ENCODE assay signal across 5 cellular contexts in genomic region chr19:17295551-17295950, GRCh38. TPM values are rescaled to one million over a fixed set of nuclear protein-coding genes. Genes with fewer than 3 reads are reported as not detected.
A peak's percentile ranks its signal among the peaks of the same experiment; 100 is the strongest.
DNase-seq lines count a peak whose midpoint lies in the region; ATAC-seq and TF ChIP-seq lines count a peak whose summit lies in the region.
"Not testable (repeated sequence)": the region's sequence is repeated elsewhere in the genome, so short reads cannot be mapped to it uniquely, and the experiment has no call there.

No MANE protein-coding gene starts in this region.

- intact Hi-C loops in HCT116 (cut with micrococcal nuclease), result not testable (repeated sequence)
- intact Hi-C loops in adrenal gland (cut with DNase I), result loop anchor here in 1 of 2 donors (10.0 kb wide), 1 partner anchor 89 kb away; no protein-coding TSS in a partner anchor

- H2AFZ ChIP-seq in HCT116 (ENCODE audit: low read depth, low read length, poor library complexity, severe bottlenecking); mesenchymal stem cell (ENCODE audit: low read depth, low read length): not testable (repeated sequence)

- RAD21 ChIA-PET in HCT116 (lab: Charles Lee; ENCODE audit: low non-redundant PET in 1 of 2, low total read pairs in 2 of 2, uncharacterized antibody in 2 of 2, unreplicated experiment in 2 of 2), result interaction anchor here in 1 of 2 experiments (0.8 kb wide), 1 partner anchor 10 kb away, joined by 3 read pairs; the partner anchor contains the start of gene MRPL34

- not testable (repeated sequence) for H3K9me3 ChIP-seq in HCT116 (ENCODE audit: control insufficient read depth in 1 of 2, insufficient read depth in 1 of 2, low read depth in 1 of 2, low read length in 2 of 2); adrenal gland (replicated peaks in 1 of 3); mesenchymal stem cell (ENCODE audit: control insufficient read depth, low read length)

- peaks cover 22% of the 10 kb centered on the region for H3K79me1 ChIP-seq in mesenchymal stem cell (replicated peaks; ENCODE audit: low read length, poor library complexity, severe bottlenecking)

- DNase-seq in HCT116 (ENCODE audit: low read depth, low spot score); RWPE1 (ENCODE audit: low spot score); mesenchymal stem cell: not testable (repeated sequence)
- peak; percentile 37 for DNase-seq in MV-4-11 (lab: John Stamatoyannopoulos, UW)
- peak in 5 of 7 donors; percentile 45 to 72 (median 63) for DNase-seq in adrenal gland

- H2BK120ac ChIP-seq in mesenchymal stem cell (ENCODE audit: low read depth, low read length), result not testable (repeated sequence)

- not testable (repeated sequence) for H4K20me1 ChIP-seq in HCT116 (ENCODE audit: insufficient read depth)

- not testable (repeated sequence) for BruUV-seq in HCT116 (replicated peaks; lab: Mats Ljungman, UMichigan)

- not testable (repeated sequence) for H2BK15ac ChIP-seq in mesenchymal stem cell (ENCODE audit: low read depth, poor library complexity, severe bottlenecking)

- not testable (repeated sequence) for TF ChIP-seq POLR2A in HCT116 (IDR thresholded peaks at IDR 0.05; ENCODE audit: borderline replicate concordance, extremely low read depth, insufficient read depth, insufficient read length); adrenal gland (IDR thresholded peaks at IDR 0.05)

- not testable (repeated sequence) for H3K18ac ChIP-seq in mesenchymal stem cell (ENCODE audit: low read depth in 1 of 2, low read length in 2 of 2)

- H3K9me2 ChIP-seq in HCT116 (ENCODE audit: insufficient read depth), result not testable (repeated sequence)

- H3K4me3 ChIP-seq in HCT116 (replicated peaks in 1 of 2; ENCODE audit: low read depth in 1 of 2, low read length in 2 of 2); adrenal gland; mesenchymal stem cell (ENCODE audit: insufficient read depth in 1 of 2, low read depth in 1 of 2, low read length in 2 of 2): not testable (repeated sequence)

- H3K23ac ChIP-seq in mesenchymal stem cell (ENCODE audit: low read length in 2 of 2), result not testable (repeated sequence)

- not testable (repeated sequence) for H2AK5ac ChIP-seq in mesenchymal stem cell (ENCODE audit: low read length, severe bottlenecking)

- H3K79me2 ChIP-seq in HCT116 (ENCODE audit: insufficient read depth, low read length), result peaks cover 37% of the 10 kb centered on the region

- not testable (repeated sequence) for H3K9ac ChIP-seq in HCT116 (ENCODE audit: low read length); mesenchymal stem cell (ENCODE audit: low read length)

- H3K36me3 ChIP-seq in HCT116 (ENCODE audit: control insufficient read depth in 1 of 2, insufficient read depth in 2 of 2, low read length in 2 of 2); adrenal gland (replicated peaks in 1 of 2): not testable (repeated sequence)
- peaks cover 3 to 42% of the 10 kb centered on the region in 2 experiments for H3K36me3 ChIP-seq in mesenchymal stem cell (ENCODE audit: control insufficient read depth in 1 of 2, insufficient read depth in 2 of 2, low read depth in 1 of 2, low read length in 2 of 2)

- H3K4me2 ChIP-seq in HCT116 (ENCODE audit: low read length); mesenchymal stem cell (ENCODE audit: low read length, poor library complexity, severe bottlenecking): not testable (repeated sequence)

- H4K8ac ChIP-seq in mesenchymal stem cell (ENCODE audit: low read length), result not testable (repeated sequence)

- not testable (repeated sequence) for H3K27me3 ChIP-seq in HCT116 (ENCODE audit: insufficient read depth, low read length); adrenal gland; mesenchymal stem cell (ENCODE audit: control insufficient read depth in 1 of 2, insufficient read depth in 1 of 2, low read length in 2 of 2)

- not testable (repeated sequence) for H2BK5ac ChIP-seq in mesenchymal stem cell (ENCODE audit: low read depth, low read length, poor library complexity, severe bottlenecking)

- peaks cover 20 to 40% of the 10 kb centered on the region in 2 experiments for H3K4me1 ChIP-seq in HCT116 (ENCODE audit: control insufficient read depth in 1 of 2, insufficient read depth in 2 of 2, low read length in 2 of 2)
- peaks cover 7 to 20% of the 10 kb centered on the region in 2 donors for H3K4me1 ChIP-seq in adrenal gland (replicated peaks in 1 of 2)
- H3K4me1 ChIP-seq in mesenchymal stem cell (ENCODE audit: control insufficient read depth, insufficient read depth, low read depth, low read length), result peaks cover 15% of the 10 kb centered on the region

- WGBS in adrenal gland, 4 donors, result 48 to 66% (median 57%) methylated on average over 5 to 6 of the region's 6 CpGs
- WGBS in mesenchymal stem cell, result 95% methylated on average over 6 of the region's 6 CpGs

- H3K27ac ChIP-seq in HCT116 (ENCODE audit: low read depth, low read length) (peak overlapping the region; percentile 23; the same call in 1 of the 2 replicates), RWPE1 (peak overlapping the region; percentile 91), adrenal gland (peak overlapping the region in 4 of 5 donors; percentile 24 to 79 (median 76)), mesenchymal stem cell (ENCODE audit: low read length, poor library complexity, severe bottlenecking) (peak overlapping the region; percentile 60)

- not testable (repeated sequence) for TF ChIP-seq CTCF in HCT116 (IDR thresholded peaks at IDR 0.05 in 2 of 3, conservative IDR thresholded peaks at IDR 0.05 in 1 of 3; ENCODE audit: borderline replicate concordance in 1 of 3, insufficient read depth in 1 of 3, low read depth in 2 of 3, low read length in 2 of 3); RWPE1 (conservative IDR thresholded peaks at IDR 0.05; ENCODE audit: low read depth); adrenal gland (IDR thresholded peaks at IDR 0.05)

- H3K4ac ChIP-seq in mesenchymal stem cell (ENCODE audit: low read depth in 1 of 2, low read length in 2 of 2), result not testable (repeated sequence)

- H2BK12ac ChIP-seq in mesenchymal stem cell (ENCODE audit: low read length in 2 of 2), result not testable (repeated sequence)

- H4K91ac ChIP-seq in mesenchymal stem cell (ENCODE audit: low read length), result not testable (repeated sequence)

- H3K14ac ChIP-seq in mesenchymal stem cell (ENCODE audit: low read length in 2 of 2), result not testable (repeated sequence)

- not testable (repeated sequence) for TF ChIP-seq RAD21 in HCT116 (IDR thresholded peaks at IDR 0.05; ENCODE audit: low read depth)

- not testable (repeated sequence) for ATAC-seq in HCT116

- POLR2A ChIA-PET in HCT116 (lab: Charles Lee), result interaction anchor here (1.8 kb wide), 1 partner anchor 10 kb away, joined by 4 read pairs; the partner anchor contains the start of gene MRPL34
- POLR2A ChIA-PET in RWPE1 (lab: Yijun Ruan, JAX; ENCODE audit: low non-redundant PET), result not testable (repeated sequence)

- CTCF ChIA-PET in HCT116 (lab: Charles Lee), result interaction anchor here (1.2 kb wide), 1 partner anchor 10 kb away, joined by 5 read pairs; the partner anchor contains the start of gene MRPL34
- CTCF ChIA-PET in RWPE1 (lab: Yijun Ruan, JAX), result not testable (repeated sequence)

RNA-seq across cellular contexts. Expression of gene ABHD8, which starts 7.7 kb away (rescaled TPM):
- total RNA-seq in HCT116 (2021; ENCODE audit: unreplicated experiment) (5.2 TPM), adrenal gland (10 to 100 TPM; 24.7 to 60.0 (median 42.1) TPM)
- polyA plus RNA-seq in HCT116 (2012), result 4.5 and 6.2 TPM in 2 replicates
- polyA plus RNA-seq in adrenal gland, result 10 to 100 TPM in 2 of 3 donors, 1 to 10 TPM in 1; 2.3 to 33.1 (median 32.0) TPM
- polyA plus RNA-seq in mesenchymal stem cell (2013, experiment 1 of 2), result 5.3 TPM
- polyA plus RNA-seq in mesenchymal stem cell (2013, experiment 2 of 2), result 5.1 TPM

RNA-seq across cellular contexts. Expression of gene MRPL34, which starts 10.1 kb away (rescaled TPM):
- total RNA-seq in HCT116 (2021; ENCODE audit: unreplicated experiment), result 114 TPM
- 53.8 and 68.6 TPM in 2 replicates for polyA plus RNA-seq in HCT116 (2012)
- total RNA-seq in adrenal gland, result 100 to 1,000 TPM; 126 to 358 (median 170) TPM
- polyA plus RNA-seq in adrenal gland, result 100 to 1,000 TPM; 101 to 144 (median 121) TPM
- 81.3 TPM for polyA plus RNA-seq in mesenchymal stem cell (2013, experiment 1 of 2)
- 83.5 TPM for polyA plus RNA-seq in mesenchymal stem cell (2013, experiment 2 of 2)

RNA-seq across cellular contexts. Expression of gene DDA1, which starts 13.8 kb away (rescaled TPM):
- total RNA-seq in HCT116 (2021; ENCODE audit: unreplicated experiment), result 68.6 TPM
- polyA plus RNA-seq in HCT116 (2012), result 65.0 and 72.6 TPM in 2 replicates
- 10 to 100 TPM in 7 of 8 donors, 1 to 10 TPM in 1; 6.8 to 54.9 (median 38.7) TPM for total RNA-seq in adrenal gland
- 10 to 100 TPM; 40.3 to 71.4 (median 50.4) TPM for polyA plus RNA-seq in adrenal gland
- polyA plus RNA-seq in mesenchymal stem cell (2013, experiment 1 of 2), result 151 TPM
- 152 TPM for polyA plus RNA-seq in mesenchymal stem cell (2013, experiment 2 of 2)

RNA-seq across cellular contexts. Expression of gene ANKLE1, which starts 13.8 kb away (rescaled TPM):
- total RNA-seq in HCT116 (2021; ENCODE audit: unreplicated experiment) (14.8 TPM), adrenal gland (1 to 10 TPM in 1 of 8 donors, under 1 TPM in 7; 0.25 to 1.8 (median 0.38) TPM)
- polyA plus RNA-seq in HCT116 (2012), result 8.7 and 8.8 TPM in 2 replicates
- polyA plus RNA-seq in adrenal gland, result 1 to 10 TPM in 1 of 3 donors, under 1 TPM in 2; 0.11 to 1.7 (median 0.64) TPM
- 0.36 TPM for polyA plus RNA-seq in mesenchymal stem cell (2013, experiment 1 of 2)
- 0.34 TPM for polyA plus RNA-seq in mesenchymal stem cell (2013, experiment 2 of 2)

RNA-seq across cellular contexts. Expression of gene BABAM1, which starts 28.3 kb away (rescaled TPM):
- total RNA-seq in HCT116 (2021; ENCODE audit: unreplicated experiment) (93.3 TPM), adrenal gland (100 to 1,000 TPM in 1 of 8 donors, 10 to 100 TPM in 7; 68.5 to 128 (median 79.4) TPM)
- polyA plus RNA-seq in HCT116 (2012), result 71.5 and 72.7 TPM in 2 replicates
- 100 to 1,000 TPM in 2 of 3 donors, 10 to 100 TPM in 1; 71.1 to 116 (median 101) TPM for polyA plus RNA-seq in adrenal gland
- polyA plus RNA-seq in mesenchymal stem cell (2013, experiment 1 of 2), result 100 TPM
- polyA plus RNA-seq in mesenchymal stem cell (2013, experiment 2 of 2), result 103 TPM

Comparison
In these comparisons a context has a peak if more than half of its experiments do, and no peak if none do; other contexts are left out.
1. H3K27ac ChIP-seq: peak in every context shown above with its lines; median percentile 91 in RWPE1; 76 in adrenal gland; 60 in mesenchymal stem cell; 23 in HCT116.